Comparison of ENCODE assay signal across 23 cellular contexts in the genomic region with DNA sequence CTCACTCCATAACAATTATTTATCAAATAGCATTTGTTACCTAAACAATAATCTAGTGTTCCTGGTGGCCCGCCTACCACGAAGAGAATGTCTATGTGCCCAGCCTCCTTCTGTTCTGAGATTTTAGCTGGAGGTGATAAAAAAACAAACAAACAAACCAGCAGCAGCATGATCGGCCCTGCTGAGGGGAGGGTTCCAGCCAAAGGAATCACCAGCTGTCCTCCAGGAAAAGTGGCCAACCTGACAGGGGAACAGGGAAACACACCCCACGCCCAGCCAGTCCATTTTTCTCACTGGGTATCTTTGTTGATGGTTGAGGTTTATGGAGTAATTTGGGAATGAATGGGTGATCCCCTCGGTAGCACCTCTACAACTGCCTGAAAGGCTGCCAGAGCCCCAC.
DNase-seq lines count a peak whose midpoint lies in the region; TF ChIP-seq lines count a peak whose summit lies in the region.
"Had no signal": no experiment of that assay in that cellular context is flagged by ENCODE, and none has a peak within 500 bp of the region (broad histone marks: within the 10 kb centered on the region; RNA-seq: fewer than 3 reads in every experiment).

No MANE protein-coding gene starts in this region.

- H3K27ac Mint-ChIP-seq in endodermal cell: no peak overlapping the region
- H3K27ac Mint-ChIP-seq in osteocyte (ENCODE audit: unreplicated experiment): no peak overlapping the region
- H3K27ac Mint-ChIP-seq: B cell; CD4-positive, alpha-beta T cell; CD8-positive, alpha-beta T cell had no signal

- H3K9me3 ChIP-seq in endodermal cell (ENCODE audit: control insufficient read depth, low read length) (no peaks in the 10 kb centered on the region), stomach (no peaks in the 10 kb centered on the region)
- H3K9me3 ChIP-seq: A549; BLaER1 treated with 17β-estradiol and CSF1 and Interleukin-3, amounts not matched to agents 10 nM and 100 nM had no signal

- TF ChIP-seq CTCF in coronary artery (IDR thresholded peaks at IDR 0.05) (no peak), endodermal cell (conservative IDR thresholded peaks at IDR 0.05) (no peak), osteocyte (IDR thresholded peaks at IDR 0.05) (no peak), stomach (IDR thresholded peaks at IDR 0.05) (no peak)

- H3K4me1 Mint-ChIP-seq in endodermal cell (peaks cover 5% of the 10 kb centered on the region), osteocyte (ENCODE audit: unreplicated experiment) (peaks cover 5% of the 10 kb centered on the region)
- H3K4me1 Mint-ChIP-seq: B cell had no signal

- no peak overlapping the region for H3K4me3 ChIP-seq in coronary artery
- no peak overlapping the region for H3K4me3 ChIP-seq in endodermal cell (ENCODE audit: low read length)
- H3K4me3 ChIP-seq in stomach: no peak overlapping the region
- H3K4me3 ChIP-seq: A549; BLaER1 treated with 17β-estradiol and CSF1 and Interleukin-3, amounts not matched to agents 10 nM and 100 nM had no signal

- no peak for TF ChIP-seq POLR2A in stomach (IDR thresholded peaks at IDR 0.05)

- intact Hi-C loops in stomach (cut with DNase I; ENCODE audit: low total_unique reads): no loop called here

- WGBS in endodermal cell (ENCODE audit: insufficient coverage in 1 of 2, insufficient read length in 1 of 2), 2 experiments: 83% methylated on average over 5 of the region's 5 CpGs; no CpG with 5 or more reads in 1 of the 2 experiments
- WGBS in stomach, 5 donors: 63 to 68% (median 65%) methylated on average over 5 of the region's 5 CpGs

- no peaks in the 10 kb centered on the region for H3K36me3 ChIP-seq in endodermal cell (ENCODE audit: control insufficient read depth, insufficient read depth, low read length)
- H3K36me3 ChIP-seq in stomach: no peaks in the 10 kb centered on the region
- H3K36me3 ChIP-seq: BLaER1 treated with 17β-estradiol and CSF1 and Interleukin-3, amounts not matched to agents 10 nM and 100 nM had no signal

- H3K4me3 Mint-ChIP-seq in endodermal cell (no peak overlapping the region), osteocyte (ENCODE audit: unreplicated experiment) (no peak overlapping the region)
- H3K4me3 Mint-ChIP-seq: B cell; CD4-positive, alpha-beta T cell; CD8-positive, alpha-beta T cell had no signal

- H3K9me3 Mint-ChIP-seq in endodermal cell: no peaks in the 10 kb centered on the region
- no peaks in the 10 kb centered on the region for H3K9me3 Mint-ChIP-seq in osteocyte (ENCODE audit: unreplicated experiment)
- H3K9me3 Mint-ChIP-seq: CD4-positive, alpha-beta T cell; CD8-positive, alpha-beta T cell had no signal

- no peaks in the 10 kb centered on the region for H3K36me3 Mint-ChIP-seq in endodermal cell (ENCODE audit: low read depth)
- no peaks in the 10 kb centered on the region for H3K36me3 Mint-ChIP-seq in osteocyte (ENCODE audit: unreplicated experiment)
- H3K36me3 Mint-ChIP-seq: CD8-positive, alpha-beta T cell had no signal

- H3K27me3 Mint-ChIP-seq in endodermal cell (ENCODE audit: insufficient read depth): peaks cover 32% of the 10 kb centered on the region
- H3K27me3 Mint-ChIP-seq in osteocyte (ENCODE audit: unreplicated experiment): peaks cover 26% of the 10 kb centered on the region

- no peak overlapping the region for H3K9ac ChIP-seq in endodermal cell (ENCODE audit: extremely low read depth, low read length, poor library complexity, severe bottlenecking)
- H3K9ac ChIP-seq: BLaER1 treated with 17β-estradiol and CSF1 and Interleukin-3, amounts not matched to agents 10 nM and 100 nM had no signal

- DNase-seq in cerebellar cortex (ENCODE audit: low spot score) (peak; percentile 55), coronary artery (ENCODE audit: low spot score) (peak; percentile 19), endodermal cell (peak; percentile 11), osteocyte (ENCODE audit: extremely low spot score, unreplicated experiment) (peak; percentile 21), NCI-H2081 treated with DMSO at 0.1 percent for 48 hours (lab: John Stamatoyannopoulos, UW) (no peak), 8988T (no peak), stomach (no peak)
- no peak for DNase-seq in activated CD4-positive, CD25-positive, alpha-beta regulatory T cell treated with anti-CD3 and anti-CD28 coated beads, Interleukin-2, amount 50 U/mL, for 72 hours
- DNase-seq: AML-193; CD4-positive, alpha-beta T cell; CD8-positive, alpha-beta T cell; COR-L47; DMS 273 treated with DMSO at 0.1 percent for 48 hours; DMS153; DMS53; DMS79; DND-41; EL; GF-D8 had no signal

- no peak overlapping the region for H3K27ac ChIP-seq in coronary artery
- H3K27ac ChIP-seq in endodermal cell (ENCODE audit: low read depth, low read length): no peak overlapping the region
- H3K27ac ChIP-seq in stomach: no peak overlapping the region
- H3K27ac ChIP-seq: A549; BLaER1 treated with 17β-estradiol and CSF1 and Interleukin-3, amounts not matched to agents 10 nM and 100 nM; C4-2B had no signal

- TF ChIP-seq EP300 in stomach (IDR thresholded peaks at IDR 0.05): no peak

- H3K4me1 ChIP-seq in endodermal cell (ENCODE audit: control insufficient read depth, insufficient read depth, low read length) (no peaks in the 10 kb centered on the region), stomach (no peaks in the 10 kb centered on the region)
- H3K4me1 ChIP-seq: A549 had no signal

- H3K27me3 ChIP-seq in endodermal cell (ENCODE audit: control insufficient read depth, insufficient read depth, low read length, poor library complexity, severe bottlenecking): peaks cover 9% of the 10 kb centered on the region
- H3K27me3 ChIP-seq in stomach: peaks cover 0 to 3% (median 0%) of the 10 kb centered on the region in 3 donors
- H3K27me3 ChIP-seq: BLaER1 treated with 17β-estradiol and CSF1 and Interleukin-3, amounts not matched to agents 10 nM and 100 nM had no signal

Comparison
In these comparisons a context has a peak if more than half of its experiments do, and no peak if none do; other contexts are left out.
1. DNase-seq: peak in cerebellar cortex (single experiment), coronary artery (single experiment), endodermal cell (single experiment) and osteocyte (single experiment); none in NCI-H2081 treated with DMSO at 0.1 percent for 48 hours (single experiment), activated CD4-positive, CD25-positive, alpha-beta regulatory T cell treated with anti-CD3 and anti-CD28 coated beads, Interleukin-2, amount 50 U/mL, for 72 hours (single experiment), 8988T (single experiment) and stomach (single experiment).